Comparison of ENCODE assay signal across 26 cellular contexts in the genomic region with DNA sequence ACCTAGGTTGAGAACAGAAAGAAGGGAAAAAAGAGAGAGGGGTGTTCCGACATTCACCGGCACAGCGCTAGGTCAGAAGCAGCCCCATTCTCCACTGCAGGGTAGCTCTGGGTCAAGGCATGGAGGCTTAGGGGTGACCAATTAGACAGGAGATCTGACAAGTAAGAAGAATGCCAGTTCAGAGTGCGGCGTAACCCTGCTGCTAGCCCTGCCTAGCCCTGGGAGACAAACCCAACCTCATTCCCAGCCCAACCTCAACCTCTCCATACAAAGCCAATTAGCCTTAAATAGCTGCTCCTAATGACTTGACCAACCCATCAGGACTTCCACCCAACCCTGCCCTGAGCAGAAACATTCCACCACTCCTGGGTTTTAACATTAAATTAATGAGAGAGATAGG. TPM values are rescaled to one million over a fixed set of nuclear protein-coding genes. Genes with fewer than 3 reads are reported as not detected.
DNase-seq lines count a peak whose midpoint lies in the region; ATAC-seq and TF ChIP-seq lines count a peak whose summit lies in the region.
"Had no signal": no experiment of that assay in that cellular context is flagged by ENCODE, and none has a peak within 500 bp of the region (broad histone marks: within the 10 kb centered on the region; RNA-seq: fewer than 3 reads in every experiment).

No MANE protein-coding gene starts in this region.

- H3K4me1 ChIP-seq in heart right ventricle (peaks cover 7 to 54% (median 22%) of the 10 kb centered on the region in 9 donors), lower lobe of right lung (peaks cover 21% of the 10 kb centered on the region), sigmoid colon (peaks cover 0 to 78% (median 63%) of the 10 kb centered on the region in 4 donors), aorta (ENCODE audit: control insufficient read depth in 1 of 2, insufficient read depth in 2 of 2, low read length in 2 of 2) (peaks cover 2 to 3% of the 10 kb centered on the region in 2 donors)

- H3K27ac ChIP-seq in heart right ventricle (peak overlapping the region in 6 of 10 donors; percentile 29 to 80 (median 62)), lower lobe of right lung (peak overlapping the region; percentile 77), sigmoid colon (peak overlapping the region; percentile 87 to 96 (median 91)), aorta (ENCODE audit: low read depth in 1 of 2, low read length in 2 of 2) (peak overlapping the region; percentile 44 to 94)
- H3K27ac ChIP-seq: BLaER1 treated with 17β-estradiol and CSF1 and Interleukin-3, amounts not matched to agents 10 nM and 100 nM; KMS-11; SJSA1 had no signal

- H3K4me3 ChIP-seq in heart right ventricle (peak overlapping the region in 7 of 10 donors; percentile 12 to 60 (median 52)), lower lobe of right lung (peak overlapping the region; percentile 48), sigmoid colon (peak overlapping the region; percentile 51 to 66 (median 64)), aorta (ENCODE audit: low read length in 2 of 2) (peak overlapping the region; percentile 29 to 90)
- H3K4me3 ChIP-seq: BLaER1 treated with 17β-estradiol and CSF1 and Interleukin-3, amounts not matched to agents 10 nM and 100 nM; GM23338; SJSA1 had no signal

- peaks cover 0 to 14% (median 0%) of the 10 kb centered on the region in 7 donors for H3K27me3 ChIP-seq in heart right ventricle
- H3K27me3 ChIP-seq in lower lobe of right lung (ENCODE audit: low read depth): no peaks in the 10 kb centered on the region
- no peaks in the 10 kb centered on the region for H3K27me3 ChIP-seq in sigmoid colon
- H3K27me3 ChIP-seq in aorta (ENCODE audit: control insufficient read depth in 1 of 2, insufficient read depth in 2 of 2, low read length in 1 of 2): no peaks in the 10 kb centered on the region
- H3K27me3 ChIP-seq: BLaER1 treated with 17β-estradiol and CSF1 and Interleukin-3, amounts not matched to agents 10 nM and 100 nM; SJSA1 had no signal

- ATAC-seq in heart right ventricle (no peak), lower lobe of right lung (no peak), aorta (ENCODE audit: low FRiP score) (no peak)
- ATAC-seq: GM23338, natural killer cell had no signal

- intact Hi-C loops in heart right ventricle (cut with DNase I): loop anchor here in 1 of 10 donors (5.0 kb wide), 1 partner anchor 37 kb away; no protein-coding TSS in a partner anchor
- intact Hi-C loops in cardiac septum (cut with DNase I): no loop called here
- intact Hi-C loops in lower lobe of right lung (cut with DNase I): no loop called here
- intact Hi-C loops in sigmoid colon (cut with DNase I): no loop called here
- intact Hi-C loops in aorta (cut with DNase I): loop anchor here in 1 of 2 donors (5.0 kb wide), 1 partner anchor 72 kb away; no protein-coding TSS in a partner anchor

- H3K9me3 ChIP-seq in heart right ventricle (no peaks in the 10 kb centered on the region), lower lobe of right lung (no peaks in the 10 kb centered on the region), sigmoid colon (no peaks in the 10 kb centered on the region), aorta (ENCODE audit: control insufficient read depth, low read length) (no peaks in the 10 kb centered on the region)
- H3K9me3 ChIP-seq: BLaER1 treated with 17β-estradiol and CSF1 and Interleukin-3, amounts not matched to agents 10 nM and 100 nM; SJSA1 had no signal

- TF ChIP-seq CTCF in heart right ventricle (IDR thresholded peaks at IDR 0.05) (no peak), lower lobe of right lung (IDR thresholded peaks at IDR 0.05) (no peak), sigmoid colon (IDR thresholded peaks at IDR 0.05) (no peak)

- TF ChIP-seq POLR2A in sigmoid colon (IDR thresholded peaks at IDR 0.05): no peak

- 81 to 84% methylated on average over 5 of the region's 5 CpGs for WGBS in heart right ventricle, 2 donors
- whole genome bisulfite sequencing in sigmoid colon, 2 donors: 96 to 97% methylated on average over 5 of the region's 5 CpGs
- WGBS in aorta, 2 donors: 60 to 62% methylated on average over 5 of the region's 5 CpGs

- TF ChIP-seq EP300 in sigmoid colon (IDR thresholded peaks at IDR 0.05): no peak

- DNase-seq in heart right ventricle: no peak
- no peak for DNase-seq in cardiac septum (ENCODE audit: low spot score)
- no peak for DNase-seq in lower lobe of right lung
- DNase-seq in sigmoid colon: no peak
- DNase-seq in aorta: no peak
- DNase-seq in stimulated activated CD4-positive, alpha-beta T cell treated with anti-CD3 and anti-CD28 coated beads, Interleukin-4, amount 100 ng/mL, for 1 hour: no peak
- no peak for DNase-seq in stimulated activated naive CD4-positive, alpha-beta T cell treated with Interleukin-2 at 50 U/mL for 16 hours (lab: John Stamatoyannopoulos, UW)
- DNase-seq in NCI-H2227 treated with DMSO at 0.1 percent for 48 hours (lab: John Stamatoyannopoulos, UW): no peak
- DNase-seq: activated CD4-positive, CD25-positive, alpha-beta regulatory T cell; cerebellar nuclear complex; DMS 273 treated with DMSO at 0.1 percent for 48 hours; natural killer cell; NCI-H1092; NCI-H2081; NCI-H524 had no signal

- H3K36me3 ChIP-seq in heart right ventricle: peaks cover 0 to 13% (median 0%) of the 10 kb centered on the region in 9 donors
- no peaks in the 10 kb centered on the region for H3K36me3 ChIP-seq in lower lobe of right lung
- peaks cover 9 to 13% (median 12%) of the 10 kb centered on the region in 4 donors for H3K36me3 ChIP-seq in sigmoid colon
- H3K36me3 ChIP-seq in aorta (ENCODE audit: control insufficient read depth in 1 of 2, insufficient read depth in 2 of 2, low read length in 1 of 2): peaks cover 3 to 6% of the 10 kb centered on the region in 2 donors
- H3K36me3 ChIP-seq: BLaER1 treated with 17β-estradiol and CSF1 and Interleukin-3, amounts not matched to agents 10 nM and 100 nM; SJSA1 had no signal

RNA-seq across cellular contexts. Expression of gene PRELP, which starts 3.4 kb away (rescaled TPM):
- total RNA-seq in heart right ventricle (10 to 100 TPM in 7 of 10 donors, 1 to 10 TPM in 3; 3.3 to 37.1 (median 14.1) TPM), cardiac septum (49.7 TPM), lower lobe of right lung (47.5 TPM), sigmoid colon (100 to 1,000 TPM in 1 of 4 donors, 10 to 100 TPM in 3; 45.7 to 133 (median 77.9) TPM), aorta (100 to 1,000 TPM; 174 to 217 TPM)
- polyA plus RNA-seq in heart right ventricle (10 to 100 TPM; 15.0 to 15.3 TPM), sigmoid colon (10 to 100 TPM in 1 of 3 donors, 1 to 10 TPM in 1, under 1 TPM in 1; 0.92 to 15.1 (median 7.2) TPM), aorta (100 to 1,000 TPM; 152 to 178 TPM)
- total RNA-seq: A172; activated T-helper 2 cell treated with anti-CD3 and anti-CD28 coated beads, Interferon-gamma antibody, Interleukin-2, Interleukin-4, amounts not matched to agents 10 μg/mL and 5 μg/mL and 100 μg/mL, durations not matched to agents 14 hours and 24 hours and 36 hours; natural killer cell; OCI-LY7; SJSA1 had no signal

RNA-seq across cellular contexts. Expression of gene OPTC, which starts 15.0 kb away (rescaled TPM):
- total RNA-seq in heart right ventricle (not detected), cardiac septum (not detected), lower lobe of right lung (not detected), sigmoid colon (not detected), aorta (not detected)
- polyA plus RNA-seq in heart right ventricle (not detected), sigmoid colon (not detected), aorta (under 1 TPM in 1 of 2 donors, not detected in 1; 0.56 TPM)
- total RNA-seq: A172; activated T-helper 2 cell treated with anti-CD3 and anti-CD28 coated beads, Interferon-gamma antibody, Interleukin-2, Interleukin-4, amounts not matched to agents 10 μg/mL and 5 μg/mL and 100 μg/mL, durations not matched to agents 14 hours and 24 hours and 36 hours; frontal cortex; lower leg skin; natural killer cell; OCI-LY7; SJSA1; subcutaneous adipose tissue had no signal
- polyA plus RNA-seq: adipose tissue had no signal
